In genomic region chr19:38647368-38647965, GRCh38 we compare ENCODE assay signal across 8 cellular contexts. TPM values are rescaled to one million over a fixed set of nuclear protein-coding genes. Genes with fewer than 3 reads are reported as not detected.
DNase-seq lines count a peak whose midpoint lies in the region; ATAC-seq, FAIRE-seq and TF ChIP-seq lines count a peak whose summit lies in the region.

ACTN4 (plus strand) TSS chr19:38647649; CDS start chr19:38647746, 97 bp downstream.

- in situ Hi-C loops in HepG2 (cut with HindIII; ENCODE audit: extremely low pct_ligation_motif_present, low pct_unique_long_range_greater_than_20kb): no loop called here

- H3K27ac Mint-ChIP-seq in CD14-positive monocyte: peak within 1 kb of the TSS; percentile 85 to 98 (median 94)
- peak within 1 kb of the TSS; percentile 83 for H3K27ac Mint-ChIP-seq in dendritic cell treated with granulocyte-macrophage colony-stimulating factor and Interleukin-4, amounts not matched to agents 40 ng/mL and 50 ng/mL, for 4 days

- peak within 1 kb of the TSS; percentile 94 for H3K4me2 ChIP-seq in HepG2 (ENCODE audit: low read depth, low read length)

- H3K9me3 ChIP-seq in HepG2 (ENCODE audit: low read length): no peaks in the 10 kb centered on the region

- H3K4me3 Mint-ChIP-seq in CD14-positive monocyte: peak within 1 kb of the TSS; percentile 99
- peak within 1 kb of the TSS; percentile 88 for H3K4me3 Mint-ChIP-seq in dendritic cell treated with granulocyte-macrophage colony-stimulating factor and Interleukin-4, amounts not matched to agents 40 ng/mL and 50 ng/mL, for 4 days

- intact Hi-C loops in CD14-positive monocyte (cut with micrococcal nuclease) (no loop called here), HepG2 (cut with micrococcal nuclease; ENCODE audit: unreplicated experiment) (no loop called here)
- intact Hi-C loops in dendritic cell treated with granulocyte-macrophage colony-stimulating factor and Interleukin-4, amounts not matched to agents 40 ng/mL and 50 ng/mL, for 4 days (cut with micrococcal nuclease): no loop called here

- ATAC-seq in GM19372 (IDR thresholded peaks at IDR 0.05; ENCODE audit: low read depth, unreplicated experiment): peak; percentile 92
- ATAC-seq in HG03521 (IDR thresholded peaks at IDR 0.05; ENCODE audit: unreplicated experiment): peak; percentile 90
- peak; percentile 69 for ATAC-seq in HepG2

- H3K9ac ChIP-seq in HepG2 (ENCODE audit: insufficient read depth, low read depth, low read length): peak within 1 kb of the TSS; percentile 99

- peak; percentile 75 for TF ChIP-seq RAD21 in HepG2 (CRISPR knock-in tag; IDR thresholded peaks at IDR 0.05)

- no TSS peak for BruUV-seq in HepG2 (replicated peaks; lab: Mats Ljungman, UMichigan)

- H3K36me3 ChIP-seq in HepG2 (replicated peaks in 1 of 2; ENCODE audit: control insufficient read depth in 1 of 2, insufficient read depth in 2 of 2, low read length in 2 of 2): no peaks in the 10 kb centered on the region

- peaks cover 47% of the 10 kb centered on the region for H3K4me1 Mint-ChIP-seq in CD14-positive monocyte
- peaks cover 47% of the 10 kb centered on the region for H3K4me1 Mint-ChIP-seq in dendritic cell treated with granulocyte-macrophage colony-stimulating factor and Interleukin-4, amounts not matched to agents 40 ng/mL and 50 ng/mL, for 4 days (ENCODE audit: low read depth)

- TF ChIP-seq EP300 in HepG2 (IDR thresholded peaks at IDR 0.05; ENCODE audit: low read depth in 2 of 2, low read length in 2 of 2) (peak in 1 of 2 experiments; percentile 26; a peak in 1 of 4 replicates), HepG2 (CRISPR knock-in tag; IDR thresholded peaks at IDR 0.05; ENCODE audit: borderline replicate concordance) (no peak)

- H3K27me3 Mint-ChIP-seq in CD14-positive monocyte (ENCODE audit: low read depth in 3 of 3): peaks cover 0 to 2% (median 0%) of the 10 kb centered on the region in 3 donors
- no peaks in the 10 kb centered on the region for H3K27me3 Mint-ChIP-seq in dendritic cell treated with granulocyte-macrophage colony-stimulating factor and Interleukin-4, amounts not matched to agents 40 ng/mL and 50 ng/mL, for 4 days

- H3K36me3 Mint-ChIP-seq in CD14-positive monocyte: no peaks in the 10 kb centered on the region
- H3K36me3 Mint-ChIP-seq in dendritic cell treated with granulocyte-macrophage colony-stimulating factor and Interleukin-4, amounts not matched to agents 40 ng/mL and 50 ng/mL, for 4 days (ENCODE audit: low read depth): peaks cover 21% of the 10 kb centered on the region

- peak within 1 kb of the TSS; percentile 84 to 100 (median 100) for H3K4me3 ChIP-seq in HepG2 (replicated peaks in 1 of 3; ENCODE audit: insufficient read depth in 1 of 3, low read depth in 2 of 3, low read length in 3 of 3)

- peaks cover 0 to 2% (median 0%) of the 10 kb centered on the region in 7 donors for H3K9me3 Mint-ChIP-seq in CD14-positive monocyte
- no peaks in the 10 kb centered on the region for H3K9me3 Mint-ChIP-seq in dendritic cell treated with granulocyte-macrophage colony-stimulating factor and Interleukin-4, amounts not matched to agents 40 ng/mL and 50 ng/mL, for 4 days

- H4K20me1 ChIP-seq in HepG2 (ENCODE audit: insufficient read depth, low read length): peaks cover 11% of the 10 kb centered on the region; the same call in 1 of the 2 replicates

- H2AFZ ChIP-seq in HepG2 (ENCODE audit: low read length): peak within 1 kb of the TSS; percentile 12

- TF ChIP-seq POLR2A in HepG2 (IDR thresholded peaks at IDR 0.05; ENCODE audit: insufficient read depth in 1 of 2, low read depth in 2 of 2, low read length in 2 of 2): peak; percentile 97

- POLR2A ChIA-PET in HepG2 (lab: Yijun Ruan, JAX): interaction anchor here (0.7 to 4.6 kb wide), 30 partner anchors 9 to 283 kb away, joined by 3 to 63 read pairs (median 5); partner anchors contain the start of genes ECH1, EIF3K, FAM98C and MRPS12

- peak; percentile 99 for DNase-seq in CD14-positive monocyte (ENCODE audit: low spot score)
- DNase-seq in NCI-H748 (lab: John Stamatoyannopoulos, UW; ENCODE audit: unreplicated experiment): peak; percentile 98
- DNase-seq in activated CD4-positive, alpha-beta T cell treated with anti-CD3 and anti-CD28 coated beads, Interleukin-2, amount 50 U/mL, for 4 hours: peak; percentile 99
- DNase-seq in HepG2 (ENCODE audit: low spot score): peak; percentile 91
- peak; percentile 100 for DNase-seq in stimulated activated CD4-positive, alpha-beta T cell treated with anti-CD3 and anti-CD28 coated beads, Interleukin-2, amount 100 ng/mL, for 48 hours

- WGBS in HepG2 (ENCODE audit: low lambda C conversion rate): under 1% methylated on average over 37 of the region's 77 CpGs

- peaks cover 32% of the 10 kb centered on the region for H3K4me1 ChIP-seq in HepG2 (ENCODE audit: insufficient read depth, low read length)

- H3K27ac ChIP-seq in HepG2 (ENCODE audit: extremely low read length, insufficient read depth, low read length): peak within 1 kb of the TSS; percentile 92

- CTCF ChIA-PET in HepG2 (lab: Yijun Ruan, JAX; ENCODE audit: low intra/inter-chr PET ratio, low total read pairs): interaction anchor here (1.2 kb wide), 1 partner anchor 283 kb away, joined by 4 read pairs; the partner anchor contains the start of genes MRPS12 and SARS2

- no peak for TF ChIP-seq CTCF in CD14-positive monocyte (IDR thresholded peaks at IDR 0.05)
- TF ChIP-seq CTCF in HepG2 (CRISPR knock-in tag; IDR thresholded peaks at IDR 0.05): no peak

- peak; percentile 39 for FAIRE-seq in HepG2 (lab: Jason Lieb, UNC)

- H3K79me2 ChIP-seq in HepG2 (ENCODE audit: insufficient read depth, low read length): peaks cover 49% of the 10 kb centered on the region

- peaks cover 0 to 4% of the 10 kb centered on the region in 2 experiments; a peak in 2 of 5 replicates for H3K27me3 ChIP-seq in HepG2 (ENCODE audit: control insufficient read depth in 1 of 2, insufficient read depth in 2 of 2, low read length in 2 of 2)

TF ChIP-seq in HepG2, 621 proteins besides CTCF, POLR2A, EP300 and RAD21 (continues in another document):
- TF ChIP-seq CSRNP1 (CRISPR knock-in tag; IDR thresholded peaks at IDR 0.05) (peak; percentile 65; the same call in 1 of the 2 replicates), RARA (CRISPR knock-in tag; IDR thresholded peaks at IDR 0.05) (0 out of 2 replicates have a peak, but pooled peaks have one; percentile 34), MNT (IDR thresholded peaks at IDR 0.05) (no peak), HDAC2 (CRISPR knock-in tag; IDR thresholded peaks at IDR 0.05) (no peak), MYC (CRISPR knock-in tag; IDR thresholded peaks at IDR 0.05; ENCODE audit: borderline replicate concordance) (peak; percentile 89)

RNA-seq across cellular contexts. Expression of gene ACTN4, which starts in this region (rescaled TPM):
- polyA plus RNA-seq in CD14-positive monocyte: 10 to 100 TPM in 1 of 2 donors, 1 to 10 TPM in 1; 8.4 to 16.0 TPM
- 167 and 192 TPM in 2 replicates for total RNA-seq in HepG2 (2016; rRNA removed; fragmentation: Illumina TruSeq; extraction: Trizol)
- 13.8 and 15.0 TPM in 2 replicates for total RNA-seq in HepG2 (2016; cell fraction: cytosol; rRNA removed; fragmentation: Illumina TruSeq; extraction: Trizol; ENCODE audit: low read depth)
- 122 and 176 TPM in 2 replicates for total RNA-seq in HepG2 (2016; cell fraction: insoluble cytoplasmic fraction; rRNA removed; fragmentation: Illumina TruSeq; extraction: Trizol)
- 28.6 and 34.1 TPM in 2 replicates for total RNA-seq in HepG2 (2016; cell fraction: membrane; rRNA removed; fragmentation: Illumina TruSeq; extraction: Trizol)
- total RNA-seq in HepG2 (2016; cell fraction: nucleus; rRNA removed; fragmentation: Illumina TruSeq; extraction: Trizol): 148 and 165 TPM in 2 replicates
- polyA plus RNA-seq in HepG2 (2011; rRNA removed): 171 and 223 TPM in 2 replicates
- polyA plus RNA-seq in HepG2 (2011; cell fraction: cytosol; rRNA removed): 82.2 and 91.7 TPM in 2 replicates
- 437 and 620 TPM in 2 replicates for polyA plus RNA-seq in HepG2 (2011; cell fraction: nucleus; rRNA removed)
- polyA plus RNA-seq in HepG2 (2012): 222 and 260 TPM in 2 replicates
- polyA plus RNA-seq in HepG2 (2016; cell fraction: cytosol; fragmentation: Illumina TruSeq; extraction: Trizol; ENCODE audit: low read depth): 5.8 and 8.5 TPM in 2 replicates
- polyA plus RNA-seq in HepG2 (2016; cell fraction: insoluble cytoplasmic fraction; fragmentation: Illumina TruSeq; extraction: Trizol; ENCODE audit: low read depth): 192 and 256 TPM in 2 replicates
- polyA plus RNA-seq in HepG2 (2016; cell fraction: membrane; fragmentation: Illumina TruSeq; extraction: Trizol; ENCODE audit: low read depth): 20.9 and 27.6 TPM in 2 replicates
- 435 and 441 TPM in 2 replicates for polyA plus RNA-seq in HepG2 (2016; cell fraction: nucleus; fragmentation: Illumina TruSeq; extraction: Trizol; ENCODE audit: insufficient read depth, low read depth)
- 172 and 192 TPM in 2 replicates for polyA minus RNA-seq in HepG2 (2011; rRNA and poly(A)+ RNA removed; ENCODE audit: low replicate concordance)
- 86.2 and 95.5 TPM in 2 replicates for polyA minus RNA-seq in HepG2 (2011; cell fraction: cytosol; rRNA and poly(A)+ RNA removed)
- polyA minus RNA-seq in HepG2 (2011; cell fraction: nucleus; rRNA and poly(A)+ RNA removed): 73.1 and 75.2 TPM in 2 replicates

Comparison
In these comparisons a context has a peak if more than half of its experiments do, and no peak if none do; other contexts are left out.
1. Peak in every context shown above with its lines: DNase-seq, ATAC-seq, H3K4me3 ChIP-seq and H3K27ac ChIP-seq.